In genomic region chr2:157291018-157291417, GRCh38 we compare ENCODE assay signal across 30 cellular contexts. TPM values are rescaled to one million over a fixed set of nuclear protein-coding genes. Genes with fewer than 3 reads are reported as not detected.
DNase-seq lines count a peak whose midpoint lies in the region; ATAC-seq, FAIRE-seq and TF ChIP-seq lines count a peak whose summit lies in the region.
"Had no signal": no experiment of that assay in that cellular context is flagged by ENCODE, and none has a peak within 500 bp of the region (broad histone marks: within the 10 kb centered on the region; RNA-seq: fewer than 3 reads in every experiment).

No MANE protein-coding gene starts in this region.

- H3K4me1 ChIP-seq in left lung (peaks cover 2 to 6% of the 10 kb centered on the region in 2 donors), kidney (ENCODE audit: control insufficient read depth in 1 of 2, insufficient read depth in 1 of 2, low read depth in 1 of 2, low read length in 2 of 2) (no peaks in the 10 kb centered on the region)
- H3K4me1 ChIP-seq: BLaER1 treated with 17β-estradiol and CSF1 and Interleukin-3, amounts not matched to agents 10 nM and 100 nM; suprapubic skin had no signal

- ATAC-seq in left lung (peak; percentile 83), GM18870 (IDR thresholded peaks at IDR 0.05; ENCODE audit: unreplicated experiment) (no peak)
- ATAC-seq: GM12878; right cardiac atrium; stimulated activated naive B cell treated with anti-CD40 and anti-IgM and Interleukin-4, amounts not matched to agents 10 μg/mL and 1 μg/mL and 100 μg/mL, for 72 hours; T-cell had no signal

- H3K27me3 ChIP-seq in left lung = no peaks in the 10 kb centered on the region
- H3K27me3 ChIP-seq: BLaER1 treated with 17β-estradiol and CSF1 and Interleukin-3, amounts not matched to agents 10 nM and 100 nM; ovary; suprapubic skin had no signal

- TF ChIP-seq CTCF in left lung (IDR thresholded peaks at IDR 0.05) (no peak), kidney (IDR thresholded peaks at IDR 0.05; ENCODE audit: borderline replicate concordance, extremely low read depth, insufficient read depth) (no peak)

- H3K9me3 ChIP-seq in left lung = no peaks in the 10 kb centered on the region
- H3K9me3 ChIP-seq in kidney (ENCODE audit: control insufficient read depth in 1 of 2, low read length in 2 of 2) = no peaks in the 10 kb centered on the region
- H3K9me3 ChIP-seq: BLaER1 treated with 17β-estradiol and CSF1 and Interleukin-3, amounts not matched to agents 10 nM and 100 nM; Caco-2; ovary; suprapubic skin had no signal

- no peak for FAIRE-seq in RCC 7860 (lab: Jason Lieb, UNC)
- no peak for FAIRE-seq in kidney (lab: Jason Lieb, UNC)
- FAIRE-seq: GM12878, H54, islet of Langerhans had no signal

- H3K27ac ChIP-seq in left lung (no peak overlapping the region), kidney (ENCODE audit: low read depth in 2 of 2, low read length in 2 of 2) (no peak overlapping the region)
- H3K27ac ChIP-seq: BLaER1 treated with 17β-estradiol and CSF1 and Interleukin-3, amounts not matched to agents 10 nM and 100 nM; ovary; suprapubic skin had no signal

- intact Hi-C loops in left lung (cut with DNase I) (no loop called here), kidney (cut with DNase I) (no loop called here)

- H3K4me3 ChIP-seq in left lung (no peak overlapping the region), kidney (ENCODE audit: low read length in 2 of 2) (no peak overlapping the region)
- H3K4me3 ChIP-seq: BLaER1 treated with 17β-estradiol and CSF1 and Interleukin-3, amounts not matched to agents 10 nM and 100 nM; GM12878; ovary; suprapubic skin had no signal

- H3K9ac ChIP-seq in kidney (ENCODE audit: low read length in 2 of 2) = no peak overlapping the region
- H3K9ac ChIP-seq: BLaER1 treated with 17β-estradiol and CSF1 and Interleukin-3, amounts not matched to agents 10 nM and 100 nM had no signal

- in situ Hi-C loops in Caki2 (cut with HindIII; ENCODE audit: low pct_unique_long_range_greater_than_20kb, low sequenced_read_pairs) = no loop called here

- peak; percentile 23 for DNase-seq in Caki2 (ENCODE audit: low read depth)
- peak; percentile 40 for DNase-seq in HT1080 (ENCODE audit: low read depth)
- DNase-seq in RCC 7860 (ENCODE audit: low spot score) = peak; percentile 41
- no peak for DNase-seq in left lung
- no peak for DNase-seq in pons (ENCODE audit: low spot score)
- DNase-seq in NCI-H1417 (lab: John Stamatoyannopoulos, UW) = no peak
- no peak for DNase-seq in kidney
- DNase-seq: activated CD4-positive, alpha-beta T cell treated with anti-CD3 and anti-CD28 coated beads, Interleukin-2, amount 50 U/mL, for 4 hours; activated naive CD4-positive, alpha-beta T cell treated with anti-CD3 and anti-CD28 coated beads, Interleukin-2, amount 50 U/mL, for 16 hours; amniotic stem cell; EL; MM.1S; NCI-H510A; nephron progenitor cell; NK-92 treated with Interleukin-12 subunit alpha and Interleukin-12 subunit beta, amount 100 ng/mL, for 24 hours; ovary; right cardiac atrium; SHP77 treated with DMSO at 0.1 percent for 48 hours; stimulated activated CD4-positive, alpha-beta T cell treated with anti-CD3 and anti-CD28 coated beads, Interleukin-4, amount 100 ng/mL, for 24 hours; stimulated activated naive B cell treated with anti-CD40 and anti-IgM and Interleukin-4, amounts not matched to agents 10 μg/mL and 1 μg/mL and 100 μg/mL, for 72 hours; T-cell had no signal

- H3K36me3 ChIP-seq in left lung (no peaks in the 10 kb centered on the region), kidney (ENCODE audit: control insufficient read depth in 1 of 2, insufficient read depth in 2 of 2, low read length in 2 of 2) (no peaks in the 10 kb centered on the region)
- H3K36me3 ChIP-seq: BLaER1 treated with 17β-estradiol and CSF1 and Interleukin-3, amounts not matched to agents 10 nM and 100 nM; ovary; suprapubic skin had no signal

RNA-seq across cellular contexts. Expression of gene GALNT5, which starts 33.5 kb away (rescaled TPM):
- total RNA-seq in Caki2 (2014; rRNA removed; shearing (Covaris generic); ENCODE audit: low replicate concordance) = 0.34 and 0.81 TPM in 2 replicates
- not detected in 2 replicates for total RNA-seq in HT1080 (2014; rRNA removed; shearing (Covaris generic))
- polyA plus RNA-seq in HT1080 (2015; cell fraction: cytosol; rRNA removed) = 0.01 and 0.09 TPM in 2 replicates
- 0.12 and 0.17 TPM in 2 replicates for polyA plus RNA-seq in HT1080 (2015; cell fraction: nucleus; rRNA removed)
- 10 to 100 TPM; 23.0 to 59.4 TPM for total RNA-seq in left lung
- total RNA-seq in kidney = 0.47 TPM
- 0.06 TPM for polyA plus RNA-seq in kidney (ENCODE audit: insufficient read depth, low read depth, low replicate concordance)

RNA-seq across cellular contexts. Expression of gene ERMN, which starts 34.6 kb away (rescaled TPM):
- total RNA-seq in Caki2 (2014; rRNA removed; shearing (Covaris generic); ENCODE audit: low replicate concordance) = not detected in 2 replicates
- total RNA-seq in HT1080 (2014; rRNA removed; shearing (Covaris generic)) = 0.03 and 0.06 TPM in 2 replicates
- 0.14 and 0.16 TPM in 2 replicates for polyA plus RNA-seq in HT1080 (2015; cell fraction: cytosol; rRNA removed)
- 0.28 and 1.2 TPM in 2 replicates for polyA plus RNA-seq in HT1080 (2015; cell fraction: nucleus; rRNA removed)
- under 1 TPM in 1 of 2 donors, not detected in 1; 0.37 TPM for total RNA-seq in left lung
- total RNA-seq in kidney = 1.6 TPM
- polyA plus RNA-seq in kidney (ENCODE audit: insufficient read depth, low read depth, low replicate concordance) = 0.11 TPM
- total RNA-seq: lung microvascular endothelial cell, urinary bladder had no signal

Comparison
In these comparisons a context has a peak if more than half of its experiments do, and no peak if none do; other contexts are left out.
1. DNase-seq: peak in Caki2 (single experiment), HT1080 (single experiment) and RCC 7860 (single experiment); none in left lung (0 of 2), pons (single experiment), NCI-H1417 (0 of 3) and kidney (single experiment).
2. RNA of gene GALNT5, which starts 33.5 kb away (total RNA-seq): 23.0 to 59.4 TPM in left lung; 0.47 TPM in kidney (single experiment), 0.34 to 0.81 TPM in Caki2 and not detected in HT1080; every median in the first group is over 10 times any median in the second.